8 cellular contexts compared by ENCODE assay signal in genomic region chr3:56556908-56557814, GRCh38. TPM values are rescaled to one million over a fixed set of nuclear protein-coding genes. Genes with fewer than 3 reads are reported as not detected.
A peak's percentile ranks its signal among the peaks of the same experiment; 100 is the strongest.
DNase-seq lines count a peak whose midpoint lies in the region; ATAC-seq and TF ChIP-seq lines count a peak whose summit lies in the region.

Gene CCDC66 (plus strand): TSS chr3:56557175. CDS start chr3:56557243, 68 bp downstream.

- H3K4me3 Mint-ChIP-seq in activated T-cell treated with anti-CD3 and anti-CD28 coated beads, Interleukin-2, amount 50 U/mL, for 4 hours = peak within 1 kb of the TSS; percentile 96

- peaks cover 32% of the 10 kb centered on the region for H3K4me1 Mint-ChIP-seq in activated T-cell treated with anti-CD3 and anti-CD28 coated beads, Interleukin-2, amount 50 U/mL, for 4 hours (ENCODE audit: low read depth)

- no peaks in the 10 kb centered on the region for H4K20me1 ChIP-seq in DOHH2 (ENCODE audit: control insufficient read depth, insufficient read depth, low read depth, low read length)

- intact Hi-C loops in esophagus muscularis mucosa (cut with DNase I) = no loop called here

- H3K4me1 ChIP-seq in DOHH2 (ENCODE audit: control insufficient read depth, low read length) (peaks cover 10% of the 10 kb centered on the region), esophagus muscularis mucosa (peaks cover 11 to 20% (median 16%) of the 10 kb centered on the region in 4 donors), muscle layer of duodenum (ENCODE audit: control insufficient read depth in 1 of 2, insufficient read depth in 2 of 2, low read length in 2 of 2) (peaks cover 0 to 15% of the 10 kb centered on the region in 2 donors)

- DNase-seq in KG1 (lab: John Stamatoyannopoulos, UW) (peak; percentile 82), esophagus muscularis mucosa (ENCODE audit: extremely low spot score) (peak; percentile 98)
- peak; percentile 91 for DNase-seq in activated T-cell treated with anti-CD3 and anti-CD28 coated beads, Interleukin-2, amount 50 U/mL, for 4 hours
- peak; percentile 88 to 90 for DNase-seq in stimulated activated CD8-positive, alpha-beta memory T cell treated with anti-CD3 and anti-CD28 coated beads, Interleukin-7, amount 100 ng/mL, for 4 hours (ENCODE audit: low read depth in 2 of 2)

- H3K36me3 ChIP-seq in DOHH2 (ENCODE audit: control insufficient read depth, low read length) (peaks cover 42% of the 10 kb centered on the region), esophagus muscularis mucosa (peaks cover 10 to 27% (median 20%) of the 10 kb centered on the region in 4 donors), muscle layer of duodenum (ENCODE audit: control insufficient read depth in 1 of 2, insufficient read depth in 2 of 2, low read length in 2 of 2) (peaks cover 9 to 15% of the 10 kb centered on the region in 2 donors)

- H3K9me3 Mint-ChIP-seq in activated T-cell treated with anti-CD3 and anti-CD28 coated beads, Interleukin-2, amount 50 U/mL, for 4 hours = peaks cover 4% of the 10 kb centered on the region

- TF ChIP-seq CTCF in DOHH2 (IDR thresholded peaks at IDR 0.05; ENCODE audit: low read depth, low read length, poor library complexity, severe bottlenecking) (peak; percentile 74), esophagus muscularis mucosa (IDR thresholded peaks at IDR 0.05) (peak; percentile 56 to 74 (median 61))

- peak; percentile 75 for TF ChIP-seq POLR2A in esophagus muscularis mucosa (IDR thresholded peaks at IDR 0.05; ENCODE audit: low read depth)

- peaks cover 5% of the 10 kb centered on the region; the same call in 1 of the 2 replicates for H3K27me3 ChIP-seq in DOHH2 (ENCODE audit: control insufficient read depth, low read length)
- no peaks in the 10 kb centered on the region for H3K27me3 ChIP-seq in esophagus muscularis mucosa
- no peaks in the 10 kb centered on the region for H3K27me3 ChIP-seq in muscle layer of duodenum (ENCODE audit: low read depth, low read length)

- whole genome bisulfite sequencing in esophagus muscularis mucosa = under 1% methylated on average over 35 of the region's 54 CpGs

- H3K4me3 ChIP-seq in DOHH2 (ENCODE audit: low read length) (peak within 1 kb of the TSS; percentile 92), esophagus muscularis mucosa (peak within 1 kb of the TSS; percentile 59 to 88 (median 82)), muscle layer of duodenum (ENCODE audit: low read depth in 1 of 2, low read length in 2 of 2) (peak within 1 kb of the TSS; percentile 93 to 100)

- peak within 1 kb of the TSS; percentile 95 for H3K4me2 ChIP-seq in DOHH2 (ENCODE audit: low read length)

- no peaks in the 10 kb centered on the region for H3K27me3 Mint-ChIP-seq in activated T-cell treated with anti-CD3 and anti-CD28 coated beads, Interleukin-2, amount 50 U/mL, for 4 hours (ENCODE audit: low read depth)

- no peak for TF ChIP-seq EP300 in esophagus muscularis mucosa (IDR thresholded peaks at IDR 0.05)

- no peaks in the 10 kb centered on the region for H3K9me3 ChIP-seq in DOHH2 (ENCODE audit: control insufficient read depth, insufficient read depth, low read length)
- H3K9me3 ChIP-seq in esophagus muscularis mucosa = no peaks in the 10 kb centered on the region
- H3K9me3 ChIP-seq in muscle layer of duodenum (ENCODE audit: control insufficient read depth in 1 of 2, low read length in 2 of 2) = no peaks in the 10 kb centered on the region

- peaks cover 38% of the 10 kb centered on the region for H3K79me2 ChIP-seq in DOHH2 (ENCODE audit: control insufficient read depth, low read length)

- peaks cover 18% of the 10 kb centered on the region for H3K36me3 Mint-ChIP-seq in activated T-cell treated with anti-CD3 and anti-CD28 coated beads, Interleukin-2, amount 50 U/mL, for 4 hours (ENCODE audit: insufficient read depth)

- peak; percentile 100 for ATAC-seq in GM21723 (IDR thresholded peaks at IDR 0.05; ENCODE audit: unreplicated experiment)
- peak; percentile 98 to 99 for ATAC-seq in activated T-cell treated with anti-CD3 and anti-CD28 coated beads, Interleukin-2, amount 50 U/mL, for 4 hours

- H3K9me2 ChIP-seq in DOHH2 (replicated peaks; ENCODE audit: control insufficient read depth, low read length) = no peaks in the 10 kb centered on the region

- no peaks in the 10 kb centered on the region for H3F3A ChIP-seq in DOHH2 (ENCODE audit: control insufficient read depth, insufficient read depth)

- peak within 1 kb of the TSS; percentile 71 for H3K27ac ChIP-seq in DOHH2 (ENCODE audit: low read depth, low read length)
- H3K27ac ChIP-seq in esophagus muscularis mucosa (replicated peaks in 1 of 4) = peak within 1 kb of the TSS; percentile 82 to 92 (median 88)
- H3K27ac ChIP-seq in muscle layer of duodenum (ENCODE audit: low read length) = peak within 1 kb of the TSS; percentile 93

TF ChIP-seq in PFSK-1, 5 proteins besides CTCF, POLR2A, EP300 and RAD21:
- TF ChIP-seq SIN3A (IDR thresholded peaks at IDR 0.05; ENCODE audit: borderline replicate concordance, insufficient read depth, low read length) (peak; percentile 11; the same call in 1 of the 2 replicates), POLR2AphosphoS5 (IDR thresholded peaks at IDR 0.05; ENCODE audit: low read depth, low read length) (peak; percentile 85), TAF1 (IDR thresholded peaks at IDR 0.05; ENCODE audit: borderline replicate concordance, insufficient read depth, low read length) (peak; percentile 63; the same call in 1 of the 2 replicates), REST (IDR thresholded peaks at IDR 0.05; ENCODE audit: insufficient read depth in 1 of 2, low read depth in 2 of 2, low read length in 2 of 2) (no peak), FOXP2 (optimal IDR thresholded peaks at IDR 0.05; ENCODE audit: borderline replicate concordance, extremely low read depth, extremely low read length, insufficient read depth) (peak; percentile 64)
TF ChIP-seq in PFSK-1: peak in this region for 4.

RNA-seq across cellular contexts. Expression of gene CCDC66, which starts in this region (rescaled TPM):
- polyA plus RNA-seq in PFSK-1 (2012; ENCODE audit: insufficient read length, low read depth) = 3.2 TPM
- total RNA-seq in activated T-cell treated with anti-CD3 and anti-CD28 coated beads, Interleukin-2, amount 50 U/mL, for 4 hours = 10 to 100 TPM; 23.5 to 26.9 (median 26.0) TPM
- 10 to 100 TPM; 15.3 to 37.8 (median 18.9) TPM for total RNA-seq in esophagus muscularis mucosa

Comparison
In these comparisons a context has a peak if more than half of its experiments do, and no peak if none do; other contexts are left out.
1. Peak in every context shown above with its lines: DNase-seq, ATAC-seq, H3K4me3 ChIP-seq and H3K27ac ChIP-seq.